In genomic region chr6:157585274-157586087, GRCh38 we compare ENCODE assay signal across 23 cellular contexts.
DNase-seq lines count a peak whose midpoint lies in the region; ATAC-seq, FAIRE-seq and TF ChIP-seq lines count a peak whose summit lies in the region.
"Had no signal": no experiment of that assay in that cellular context is flagged by ENCODE, and none has a peak within 500 bp of the region (broad histone marks: within the 10 kb centered on the region; RNA-seq: fewer than 3 reads in every experiment).

No MANE protein-coding gene starts in this region.

- RAD21 ChIA-PET in GM12878 (lab: Charles Lee; ENCODE audit: unreplicated experiment) = no interaction called here

- H3K4me3 ChIP-seq in Caco-2 (ENCODE audit: low read depth, low read length) (no peak overlapping the region), GM12878 (no peak overlapping the region)
- H3K4me3 ChIP-seq: cardiac muscle cell, lung had no signal

- H3K27ac Mint-ChIP-seq in Caco-2 (ENCODE audit: unreplicated experiment) (peak overlapping the region; percentile 92), nephron progenitor cell (peak overlapping the region; percentile 66)
- H3K27ac Mint-ChIP-seq: H9; stimulated activated effector memory CD8-positive, alpha-beta T cell treated with anti-CD3 and anti-CD28 coated beads, Interleukin-12 subunit alpha, Interleukin-12 subunit beta, amount 100 ng/mL, for 72 hours had no signal

- peaks cover 32% of the 10 kb centered on the region for H3K4me1 Mint-ChIP-seq in Caco-2 (ENCODE audit: low read depth, unreplicated experiment)
- no peaks in the 10 kb centered on the region for H3K4me1 Mint-ChIP-seq in nephron progenitor cell
- H3K4me1 Mint-ChIP-seq: stimulated activated effector memory CD8-positive, alpha-beta T cell treated with anti-CD3 and anti-CD28 coated beads, Interleukin-12 subunit alpha, Interleukin-12 subunit beta, amount 100 ng/mL, for 72 hours had no signal

- no peaks in the 10 kb centered on the region for H3K27me3 ChIP-seq in Caco-2 (replicated peaks; ENCODE audit: control insufficient read depth, insufficient read depth, low read length)
- no peaks in the 10 kb centered on the region for H3K27me3 ChIP-seq in GM12878 (replicated peaks in 1 of 2; ENCODE audit: control insufficient read depth in 2 of 2, insufficient read depth in 2 of 2, low read length in 1 of 2)
- H3K27me3 ChIP-seq: cardiac muscle cell had no signal

- H3K9ac ChIP-seq in GM12878 (ENCODE audit: control insufficient read depth, insufficient read depth, low read length) = no peak overlapping the region

- SMC1A ChIA-PET in GM12878 (lab: Charles Lee; ENCODE audit: uncharacterized antibody, unreplicated experiment) = interaction anchor here (0.9 to 1.3 kb wide), 3 partner anchors 15 to 72 kb away, joined by 3 read pairs; no protein-coding TSS in a partner anchor

- DNase-seq in Caco-2 (no peak), GM12878 (ENCODE audit: low read depth, low spot score) (no peak), nephron progenitor cell (no peak), mucosa of gallbladder (ENCODE audit: low spot score) (no peak), NCI-H2227 (lab: John Stamatoyannopoulos, UW; ENCODE audit: unreplicated experiment) (no peak), inferior parietal cortex (ENCODE audit: extremely low spot score) (no peak)
- DNase-seq: activated CD8-positive, alpha-beta memory T cell treated with anti-CD3 and anti-CD28 coated beads, Interleukin-2, amount 50 U/mL, for 4 hours; activated gamma-delta T cell; amygdala; DMS53; foreskin fibroblast; H9; hypothalamus; naive B cell; NCI-H2107; NCI-H510A had no signal

- peak overlapping the region; percentile 50 for H3K4me3 Mint-ChIP-seq in Caco-2 (ENCODE audit: unreplicated experiment)
- H3K4me3 Mint-ChIP-seq in nephron progenitor cell = no peak overlapping the region
- H3K4me3 Mint-ChIP-seq: H9; naive B cell; stimulated activated effector memory CD8-positive, alpha-beta T cell treated with anti-CD3 and anti-CD28 coated beads, Interleukin-12 subunit alpha, Interleukin-12 subunit beta, amount 100 ng/mL, for 72 hours had no signal

- H3K79me2 ChIP-seq in GM12878 (ENCODE audit: control insufficient read depth, insufficient read depth, low read length) = no peaks in the 10 kb centered on the region

- no peaks in the 10 kb centered on the region for H4K20me1 ChIP-seq in GM12878 (ENCODE audit: control insufficient read depth, insufficient read depth)

- H3K36me3 ChIP-seq in Caco-2 (ENCODE audit: control insufficient read depth, insufficient read depth, low read length) = no peaks in the 10 kb centered on the region
- no peaks in the 10 kb centered on the region; a peak in 1 of 4 replicates for H3K36me3 ChIP-seq in GM12878 (ENCODE audit: control insufficient read depth in 2 of 2, insufficient read depth in 2 of 2, low read length in 1 of 2)
- H3K36me3 ChIP-seq: cardiac muscle cell had no signal

- no peak for TF ChIP-seq POLR2A in GM12878 (IDR thresholded peaks at IDR 0.05; ENCODE audit: low read depth, low read length)

- BruUV-seq in Caco-2 (replicated peaks; lab: Mats Ljungman, UMichigan) (no TSS peak), GM12878 (replicated peaks; lab: Mats Ljungman, UMichigan) (no TSS peak)

- WGBS in GM12878 (ENCODE audit: insufficient coverage, insufficient replicate concordance, low lambda C conversion rate, missing lambda C conversion rate) = 88% methylated on average over 6 of the region's 6 CpGs

- FAIRE-seq in GM12878 (lab: Jason Lieb, UNC) = no peak
- FAIRE-seq: keratinocyte had no signal

- no peak for TF ChIP-seq CTCF in Caco-2 (IDR thresholded peaks at IDR 0.05; ENCODE audit: insufficient read depth in 1 of 2, low read depth in 1 of 2, low read length in 1 of 2, severe bottlenecking in 1 of 2, unreplicated experiment in 1 of 2)
- no peak for TF ChIP-seq CTCF in GM12878 (IDR thresholded peaks at IDR 0.05 in 2 of 3, conservative IDR thresholded peaks at IDR 0.05 in 1 of 3; ENCODE audit: control insufficient read depth in 2 of 3, extremely low read depth in 1 of 3, insufficient read depth in 1 of 3, low read depth in 3 of 3, low read length in 3 of 3)
- TF ChIP-seq CTCF in nephron progenitor cell (IDR thresholded peaks at IDR 0.05) = no peak

- no peak for TF ChIP-seq EP300 in GM12878 (IDR thresholded peaks at IDR 0.05; ENCODE audit: borderline replicate concordance in 1 of 2, control insufficient read depth in 1 of 2, low read depth in 2 of 2, low read length in 2 of 2)

- H3K9me3 ChIP-seq in Caco-2 (peaks cover 12% of the 10 kb centered on the region), GM12878 (replicated peaks; ENCODE audit: control insufficient read depth, insufficient read depth, low read length) (peaks cover 27% of the 10 kb centered on the region; the same call in 2 of the 3 replicates)

- H3K27ac ChIP-seq in GM12878 (ENCODE audit: control insufficient read depth, insufficient read depth) = no peak overlapping the region
- H3K27ac ChIP-seq: cardiac muscle cell, epithelial cell of prostate had no signal

- H3K36me3 Mint-ChIP-seq in Caco-2 (ENCODE audit: insufficient read depth, unreplicated experiment) = peaks cover 15% of the 10 kb centered on the region
- peaks cover 7% of the 10 kb centered on the region for H3K36me3 Mint-ChIP-seq in nephron progenitor cell (ENCODE audit: low read depth)
- H3K36me3 Mint-ChIP-seq: stimulated activated effector memory CD8-positive, alpha-beta T cell treated with anti-CD3 and anti-CD28 coated beads, Interleukin-12 subunit alpha, Interleukin-12 subunit beta, amount 100 ng/mL, for 72 hours had no signal

- H3K4me1 ChIP-seq in Caco-2 (peaks cover 27% of the 10 kb centered on the region), GM12878 (ENCODE audit: control insufficient read depth, insufficient read depth, low read length) (no peaks in the 10 kb centered on the region)

- no peak overlapping the region for H2AFZ ChIP-seq in GM12878 (ENCODE audit: control insufficient read depth, low read depth, low read length)

- POLR2A ChIA-PET in Caco-2 (lab: Charles Lee) (interaction anchor here (1.3 kb wide), 1 partner anchor 53 kb away, joined by 19 read pairs; no protein-coding TSS in a partner anchor), GM12878 (lab: Charles Lee) (no interaction called here)

- H3K27me3 Mint-ChIP-seq in Caco-2 (ENCODE audit: insufficient read depth, unreplicated experiment) = no peaks in the 10 kb centered on the region
- peaks cover 3% of the 10 kb centered on the region for H3K27me3 Mint-ChIP-seq in nephron progenitor cell (ENCODE audit: low read depth, poor library complexity)
- H3K27me3 Mint-ChIP-seq: CD4-positive, alpha-beta memory T cell; naive B cell had no signal

- H3K9me3 Mint-ChIP-seq in Caco-2 (ENCODE audit: unreplicated experiment) = peaks cover 28% of the 10 kb centered on the region
- peaks cover 34% of the 10 kb centered on the region for H3K9me3 Mint-ChIP-seq in nephron progenitor cell

- CTCF ChIA-PET in Caco-2 (lab: Charles Lee) = no interaction called here
- CTCF ChIA-PET in GM12878 (lab: Yijun Ruan, JAX) = interaction anchor here (1.3 to 1.4 kb wide), 2 partner anchors 12 to 23 kb away, joined by 3 read pairs; no protein-coding TSS in a partner anchor

- in situ Hi-C loops in GM12878 (cut with MboI) = no loop called here

- peak; percentile 60 for ATAC-seq in GM21381 (IDR thresholded peaks at IDR 0.05; ENCODE audit: unreplicated experiment)
- ATAC-seq in GM12878 = peak; percentile 34; the same call in 2 of the 3 replicates
- ATAC-seq: stimulated activated effector memory CD8-positive, alpha-beta T cell treated with anti-CD3 and anti-CD28 coated beads, Interleukin-12 subunit alpha, Interleukin-12 subunit beta, amount 100 ng/mL, for 72 hours had no signal

- H3K4me2 ChIP-seq in GM12878 (ENCODE audit: control insufficient read depth, insufficient read depth) = no peak overlapping the region

- intact Hi-C loops in Caco-2 (cut with micrococcal nuclease; ENCODE audit: unreplicated experiment) = loop anchor here (1.0 kb wide), 5 partner anchors 12 to 161 kb away; no protein-coding TSS in a partner anchor
- intact Hi-C loops in GM12878 (cut with micrococcal nuclease; ENCODE audit: unreplicated experiment) = no loop called here

- TF ChIP-seq RAD21 in GM12878 (IDR thresholded peaks at IDR 0.05; ENCODE audit: insufficient read depth, low read depth, low read length) = no peak

TF ChIP-seq in GM12878, 131 proteins besides CTCF, POLR2A, EP300 and RAD21:
- TF ChIP-seq TARDBP (IDR thresholded peaks at IDR 0.05; ENCODE audit: borderline replicate concordance) (no peak), FOS (IDR thresholded peaks at IDR 0.05; ENCODE audit: borderline replicate concordance, extremely low read depth, insufficient read length) (no peak), ZNF384 (IDR thresholded peaks at IDR 0.05; ENCODE audit: borderline replicate concordance, low read depth, low read length) (peak; percentile 17; the same call in 1 of the 2 replicates)
